Comparison of ENCODE assay signal across 8 cellular contexts in the genomic region with DNA sequence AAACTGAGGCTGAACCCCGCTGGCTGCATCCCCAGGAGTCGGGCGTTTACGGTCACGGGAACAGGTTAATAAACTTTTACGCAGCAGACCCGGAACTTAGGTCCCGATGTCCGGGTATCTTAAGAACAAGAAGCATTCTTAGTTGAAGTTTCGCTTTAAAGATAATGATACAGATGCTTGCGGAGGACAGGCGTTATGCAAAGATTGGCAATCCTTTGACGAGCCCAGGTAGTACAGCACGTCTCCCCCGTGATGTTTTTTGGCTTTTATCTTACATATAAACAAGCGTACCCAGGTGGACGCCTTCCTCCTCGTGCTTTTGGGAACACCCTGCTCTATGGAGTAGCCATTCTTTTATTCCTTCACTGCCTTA. TPM values are rescaled to one million over a fixed set of nuclear protein-coding genes. Genes with fewer than 3 reads are reported as not detected.
DNase-seq lines count a peak whose midpoint lies in the region; ATAC-seq, FAIRE-seq and TF ChIP-seq lines count a peak whose summit lies in the region.

No MANE protein-coding gene starts in this region.

- H3K9me3 ChIP-seq in KOPT-K1 (ENCODE audit: insufficient read depth, low read length, poor library complexity, severe bottlenecking): peaks cover 13% of the 10 kb centered on the region
- peaks cover 6% of the 10 kb centered on the region for H3K9me3 ChIP-seq in mononuclear cell (ENCODE audit: low read depth, low read length)

- TF ChIP-seq CTCF in bronchial epithelial cell (IDR thresholded peaks at IDR 0.05; ENCODE audit: insufficient read depth, low read length, severe bottlenecking): no peak

- H3K79me2 ChIP-seq in ACC112 (ENCODE audit: control insufficient read depth, insufficient read depth, low read length, unreplicated experiment): peaks cover 38% of the 10 kb centered on the region

- DNase-seq in bronchial epithelial cell (ENCODE audit: low read depth) (no peak), NCI-H1417 treated with DMSO at 0.1 percent for 48 hours (lab: John Stamatoyannopoulos, UW) (no peak)
- no peak for DNase-seq in activated effector memory CD4-positive, alpha-beta T cell treated with Interleukin-2 at 50 U/mL for 16 hours

- H3K4me1 ChIP-seq in ACC112 (ENCODE audit: control insufficient read depth, insufficient read depth, low read length, unreplicated experiment) (peaks cover 19% of the 10 kb centered on the region), mononuclear cell (ENCODE audit: insufficient read depth, low read length) (peaks cover 58% of the 10 kb centered on the region)

- H3K36me3 ChIP-seq in ACC112 (ENCODE audit: insufficient read depth, low read length) (no peaks in the 10 kb centered on the region; the same call in 1 of the 2 replicates), KOPT-K1 (ENCODE audit: insufficient read depth, low read length) (peaks cover 5% of the 10 kb centered on the region; the same call in 1 of the 2 replicates), bronchial epithelial cell (ENCODE audit: control insufficient read depth, insufficient read depth, low read length) (peaks cover 4% of the 10 kb centered on the region)

- H3K27me3 ChIP-seq in ACC112 (ENCODE audit: insufficient read depth, low read length) (0 out of 2 replicates have a peak, but pooled peaks cover 4% of the 10 kb centered on the region), bronchial epithelial cell (ENCODE audit: control insufficient read depth, insufficient read depth, low read length) (no peaks in the 10 kb centered on the region), mononuclear cell (ENCODE audit: insufficient read depth, low read length) (no peaks in the 10 kb centered on the region)

- H3K27ac ChIP-seq in ACC112 (ENCODE audit: low read depth, low read length): peak overlapping the region; percentile 24; the same call in 1 of the 2 replicates
- peak overlapping the region; percentile 89 for H3K27ac ChIP-seq in KOPT-K1 (ENCODE audit: low read depth, low read length, poor library complexity, severe bottlenecking)

- ATAC-seq in GM18873 (IDR thresholded peaks at IDR 0.05; ENCODE audit: low FRiP score, unreplicated experiment) (no peak), GM18861 (IDR thresholded peaks at IDR 0.05; ENCODE audit: unreplicated experiment) (no peak)

- FAIRE-seq in bronchial epithelial cell (lab: Jason Lieb, UNC): no peak

- peak overlapping the region; percentile 99 for H2AFZ ChIP-seq in ACC112 (ENCODE audit: low read length, unreplicated experiment)

- H3K4me3 ChIP-seq in ACC112 (ENCODE audit: low read depth, low read length) (peak overlapping the region; percentile 80), bronchial epithelial cell (ENCODE audit: low read depth, low read length) (peak overlapping the region; percentile 58), mononuclear cell (ENCODE audit: low read length) (peak overlapping the region; percentile 52)

RNA-seq across cellular contexts. Expression of a gene that starts 0.9 kb away (rescaled TPM):
- total RNA-seq in bronchial epithelial cell (43.4 and 55.0 TPM in 2 replicates), mononuclear cell (18.3 TPM)
